9 cellular contexts compared by ENCODE assay signal in the genomic region with DNA sequence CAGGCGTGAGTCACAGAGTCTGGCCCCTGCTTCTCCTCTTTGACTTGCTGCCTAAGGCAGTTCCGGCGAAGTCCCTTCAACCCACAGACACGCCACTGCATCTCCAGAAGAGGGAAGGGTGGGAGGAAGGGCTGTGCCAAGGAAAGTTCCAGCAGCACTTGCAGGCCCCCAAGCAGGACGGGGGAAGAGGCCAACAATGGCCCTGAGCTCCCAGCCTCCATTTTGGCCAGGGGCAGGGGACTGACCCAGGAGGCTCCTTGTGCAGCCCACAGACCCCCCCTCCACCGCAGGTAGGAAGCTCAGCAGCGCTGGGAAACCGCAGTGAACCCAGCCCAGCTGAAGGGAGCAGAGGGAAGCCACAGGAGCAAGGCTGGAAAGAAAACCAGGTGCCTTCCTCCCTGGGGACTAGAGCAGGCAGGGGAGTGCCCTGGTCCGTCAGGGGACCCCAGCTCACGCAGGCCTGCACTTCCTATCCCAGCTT. TPM values are rescaled to one million over a fixed set of nuclear protein-coding genes. Genes with fewer than 3 reads are reported as not detected.
DNase-seq lines count a peak whose midpoint lies in the region; ATAC-seq and TF ChIP-seq lines count a peak whose summit lies in the region.
"Had no signal": no experiment of that assay in that cellular context is flagged by ENCODE, and none has a peak within 500 bp of the region (broad histone marks: within the 10 kb centered on the region; RNA-seq: fewer than 3 reads in every experiment).

No MANE protein-coding gene starts in this region.

- H3K27me3 ChIP-seq in HCT116 (ENCODE audit: insufficient read depth, low read length) (no peaks in the 10 kb centered on the region), mucosa of stomach (ENCODE audit: control insufficient read depth, insufficient read depth, low read length) (no peaks in the 10 kb centered on the region)

- ATAC-seq in HCT116 (peak; percentile 26), HG02642 (IDR thresholded peaks at IDR 0.05; ENCODE audit: poor library complexity, unreplicated experiment) (no peak)

- intact Hi-C loops in HCT116 (cut with micrococcal nuclease) = no loop called here

- no peaks in the 10 kb centered on the region for H3K9me3 ChIP-seq in HCT116 (ENCODE audit: control insufficient read depth in 1 of 2, insufficient read depth in 1 of 2, low read depth in 1 of 2, low read length in 2 of 2)
- H3K9me3 ChIP-seq in mucosa of stomach (ENCODE audit: control insufficient read depth, low read length) = no peaks in the 10 kb centered on the region

- H3K27ac ChIP-seq in HCT116 (ENCODE audit: low read depth, low read length) (peak overlapping the region; percentile 51), substantia nigra (ENCODE audit: low read depth, low read length, poor library complexity, severe bottlenecking) (no peak overlapping the region)

- DNase-seq in Ammon's horn (ENCODE audit: low spot score) = peak; percentile 2
- no peak for DNase-seq in HCT116 (ENCODE audit: low read depth, low spot score)
- peak; percentile 22 to 29 for DNase-seq in cardiac fibroblast (ENCODE audit: low read depth in 2 of 2)
- no peak for DNase-seq in retina
- no peak for DNase-seq in substantia nigra (lab: John Stamatoyannopoulos, UW)
- DNase-seq in NCI-H1694 treated with DMSO at 0.1 percent for 48 hours (lab: John Stamatoyannopoulos, UW) = no peak
- DNase-seq: stimulated activated CD4-positive, alpha-beta T cell treated with anti-CD3 and anti-CD28 coated beads, Interleukin-12 subunit alpha, Interleukin-12 subunit beta, amount 100 ng/mL, for 4 hours had no signal

- TF ChIP-seq RAD21 in HCT116 (IDR thresholded peaks at IDR 0.05; ENCODE audit: low read depth) = no peak

- RAD21 ChIA-PET in HCT116 (lab: Charles Lee; ENCODE audit: low non-redundant PET in 1 of 2, low total read pairs in 2 of 2, uncharacterized antibody in 2 of 2, unreplicated experiment in 2 of 2) = no interaction called here

- BruUV-seq in HCT116 (replicated peaks; lab: Mats Ljungman, UMichigan) = no TSS peak

- H2AFZ ChIP-seq in HCT116 (ENCODE audit: low read depth, low read length, poor library complexity, severe bottlenecking) = no peak overlapping the region

- H4K20me1 ChIP-seq in HCT116 (ENCODE audit: insufficient read depth) = no peaks in the 10 kb centered on the region

- no peak for TF ChIP-seq CTCF in HCT116 (IDR thresholded peaks at IDR 0.05 in 2 of 3, conservative IDR thresholded peaks at IDR 0.05 in 1 of 3; ENCODE audit: borderline replicate concordance in 1 of 3, insufficient read depth in 1 of 3, low read depth in 2 of 3, low read length in 2 of 3)
- TF ChIP-seq CTCF in cardiac fibroblast (IDR thresholded peaks at IDR 0.05; ENCODE audit: low read depth, low read length) = no peak

- TF ChIP-seq POLR2A in HCT116 (IDR thresholded peaks at IDR 0.05; ENCODE audit: borderline replicate concordance, extremely low read depth, insufficient read depth, insufficient read length) = no peak

- H3K4me3 ChIP-seq in HCT116 (replicated peaks in 1 of 2; ENCODE audit: low read depth in 1 of 2, low read length in 2 of 2) (no peak overlapping the region), cardiac fibroblast (replicated peaks in 1 of 2; ENCODE audit: low read depth in 2 of 2, low read length in 2 of 2) (no peak overlapping the region), mucosa of stomach (ENCODE audit: low read length) (no peak overlapping the region)

- POLR2A ChIA-PET in HCT116 (lab: Charles Lee) = no interaction called here

- H3K36me3 ChIP-seq in HCT116 (ENCODE audit: control insufficient read depth in 1 of 2, insufficient read depth in 2 of 2, low read length in 2 of 2) = no peaks in the 10 kb centered on the region
- H3K36me3 ChIP-seq in mucosa of stomach (ENCODE audit: control insufficient read depth, insufficient read depth, low read length) = no peaks in the 10 kb centered on the region

- H3K9me2 ChIP-seq in HCT116 (ENCODE audit: insufficient read depth) = no peaks in the 10 kb centered on the region

- H3K9ac ChIP-seq in HCT116 (ENCODE audit: low read length) (peak overlapping the region; percentile 27; the same call in 1 of the 2 replicates), mucosa of stomach (ENCODE audit: low read length) (peak overlapping the region; percentile 49)

- peaks cover 73% of the 10 kb centered on the region for H3K79me2 ChIP-seq in HCT116 (ENCODE audit: insufficient read depth, low read length)

- CTCF ChIA-PET in HCT116 (lab: Charles Lee) = interaction anchor here (1.2 to 1.5 kb wide), 4 partner anchors 9 to 80 kb away, joined by 3 to 5 read pairs (median 4); no protein-coding TSS in a partner anchor

- H3K4me2 ChIP-seq in HCT116 (ENCODE audit: low read length) = peak overlapping the region; percentile 24

- H3K4me1 ChIP-seq in HCT116 (ENCODE audit: control insufficient read depth in 1 of 2, insufficient read depth in 2 of 2, low read length in 2 of 2) (peaks cover 48 to 69% of the 10 kb centered on the region in 2 experiments), mucosa of stomach (ENCODE audit: control insufficient read depth, insufficient read depth, low read length) (peaks cover 74% of the 10 kb centered on the region)

TF ChIP-seq in HCT116, 20 proteins besides CTCF, POLR2A, EP300 and RAD21:
- TF ChIP-seq CEBPB (IDR thresholded peaks at IDR 0.05; ENCODE audit: low read depth) (no peak), ELF1 (IDR thresholded peaks at IDR 0.05; ENCODE audit: borderline replicate concordance, low read depth) (no peak), JUND (IDR thresholded peaks at IDR 0.05) (no peak), SP1 (IDR thresholded peaks at IDR 0.05; ENCODE audit: low read depth) (no peak), YY1 (IDR thresholded peaks at IDR 0.05; ENCODE audit: extremely low read depth, insufficient replicate concordance, low read depth, low read length) (no peak), TCF7L2 (IDR thresholded peaks at IDR 0.05; ENCODE audit: borderline replicate concordance, extremely low read depth, insufficient read depth, insufficient read length) (no peak), SIN3A (IDR thresholded peaks at IDR 0.05; ENCODE audit: low read depth) (no peak), FOSL1 (IDR thresholded peaks at IDR 0.05; ENCODE audit: low read depth) (no peak), SRF (IDR thresholded peaks at IDR 0.05; ENCODE audit: low read depth) (no peak), EZH2phosphoT487 (IDR thresholded peaks at IDR 0.05; ENCODE audit: borderline replicate concordance) (no peak), EZH2 (IDR thresholded peaks at IDR 0.05) (no peak), ZFX (IDR thresholded peaks at IDR 0.05) (no peak), POLR2AphosphoS5 (IDR thresholded peaks at IDR 0.05; ENCODE audit: low read depth, low read length) (no peak)
- TF ChIP-seq, protein P1, sequence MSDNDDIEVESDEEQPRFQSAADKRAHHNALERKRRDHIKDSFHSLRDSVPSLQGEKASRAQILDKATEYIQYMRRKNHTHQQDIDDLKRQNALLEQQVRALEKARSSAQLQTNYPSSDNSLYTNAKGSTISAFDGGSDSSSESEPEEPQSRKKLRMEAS (IDR thresholded peaks at IDR 0.05) = no peak
- TF ChIP-seq, protein P2, sequence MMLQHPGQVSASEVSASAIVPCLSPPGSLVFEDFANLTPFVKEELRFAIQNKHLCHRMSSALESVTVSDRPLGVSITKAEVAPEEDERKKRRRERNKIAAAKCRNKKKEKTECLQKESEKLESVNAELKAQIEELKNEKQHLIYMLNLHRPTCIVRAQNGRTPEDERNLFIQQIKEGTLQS (IDR thresholded peaks at IDR 0.05) = no peak
- TF ChIP-seq, protein P3, sequence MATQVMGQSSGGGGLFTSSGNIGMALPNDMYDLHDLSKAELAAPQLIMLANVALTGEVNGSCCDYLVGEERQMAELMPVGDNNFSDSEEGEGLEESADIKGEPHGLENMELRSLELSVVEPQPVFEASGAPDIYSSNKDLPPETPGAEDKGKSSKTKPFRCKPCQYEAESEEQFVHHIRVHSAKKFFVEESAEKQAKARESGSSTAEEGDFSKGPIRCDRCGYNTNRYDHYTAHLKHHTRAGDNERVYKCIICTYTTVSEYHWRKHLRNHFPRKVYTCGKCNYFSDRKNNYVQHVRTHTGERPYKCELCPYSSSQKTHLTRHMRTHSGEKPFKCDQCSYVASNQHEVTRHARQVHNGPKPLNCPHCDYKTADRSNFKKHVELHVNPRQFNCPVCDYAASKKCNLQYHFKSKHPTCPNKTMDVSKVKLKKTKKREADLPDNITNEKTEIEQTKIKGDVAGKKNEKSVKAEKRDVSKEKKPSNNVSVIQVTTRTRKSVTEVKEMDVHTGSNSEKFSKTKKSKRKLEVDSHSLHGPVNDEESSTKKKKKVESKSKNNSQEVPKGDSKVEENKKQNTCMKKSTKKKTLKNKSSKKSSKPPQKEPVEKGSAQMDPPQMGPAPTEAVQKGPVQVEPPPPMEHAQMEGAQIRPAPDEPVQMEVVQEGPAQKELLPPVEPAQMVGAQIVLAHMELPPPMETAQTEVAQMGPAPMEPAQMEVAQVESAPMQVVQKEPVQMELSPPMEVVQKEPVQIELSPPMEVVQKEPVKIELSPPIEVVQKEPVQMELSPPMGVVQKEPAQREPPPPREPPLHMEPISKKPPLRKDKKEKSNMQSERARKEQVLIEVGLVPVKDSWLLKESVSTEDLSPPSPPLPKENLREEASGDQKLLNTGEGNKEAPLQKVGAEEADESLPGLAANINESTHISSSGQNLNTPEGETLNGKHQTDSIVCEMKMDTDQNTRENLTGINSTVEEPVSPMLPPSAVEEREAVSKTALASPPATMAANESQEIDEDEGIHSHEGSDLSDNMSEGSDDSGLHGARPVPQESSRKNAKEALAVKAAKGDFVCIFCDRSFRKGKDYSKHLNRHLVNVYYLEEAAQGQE (IDR thresholded peaks at IDR 0.05; ENCODE audit: low read depth) = no peak

RNA-seq across cellular contexts. Expression of a gene that starts 35.4 kb away (rescaled TPM):
- 162 TPM for total RNA-seq in HCT116 (2021; ENCODE audit: unreplicated experiment)
- 206 TPM in 2 replicates for polyA plus RNA-seq in HCT116 (2012)

Comparison
In these comparisons a context has a peak if more than half of its experiments do, and no peak if none do; other contexts are left out.
1. DNase-seq: peak in Ammon's horn (single experiment) and cardiac fibroblast (2 of 2); none in HCT116 (single experiment), retina (single experiment), substantia nigra (0 of 49) and NCI-H1694 treated with DMSO at 0.1 percent for 48 hours (single experiment).